ENCODE assay signal across 20 cellular contexts in genomic region chr1:225613006-225613405, GRCh38. TPM values are rescaled to one million over a fixed set of nuclear protein-coding genes. Genes with fewer than 3 reads are reported as not detected.
DNase-seq lines count a peak whose midpoint lies in the region; ATAC-seq and TF ChIP-seq lines count a peak whose summit lies in the region.
"Had no signal": no experiment of that assay in that cellular context is flagged by ENCODE, and none has a peak within 500 bp of the region (broad histone marks: within the 10 kb centered on the region; RNA-seq: fewer than 3 reads in every experiment).

No MANE protein-coding gene starts in this region.

- H3K36me3 ChIP-seq in SK-N-SH (replicated peaks in 1 of 2; ENCODE audit: control insufficient read depth in 1 of 2, insufficient read depth in 2 of 2, low read length in 1 of 2) (peaks cover 0 to 8% of the 10 kb centered on the region in 2 experiments), ascending aorta (no peaks in the 10 kb centered on the region), tibial artery (no peaks in the 10 kb centered on the region), body of pancreas (replicated peaks in 1 of 2; ENCODE audit: insufficient read depth in 1 of 2, low read depth in 2 of 2) (no peaks in the 10 kb centered on the region)
- H3K36me3 ChIP-seq: tibial nerve had no signal

- H3K9me2 ChIP-seq in SK-N-SH, result no peaks in the 10 kb centered on the region

- peak overlapping the region in 1 of 2 experiments; percentile 34; a peak in 2 of 4 replicates for H3K27ac ChIP-seq in SK-N-SH (ENCODE audit: low read depth in 2 of 2, low read length in 1 of 2)
- H3K27ac ChIP-seq in ascending aorta, result peak overlapping the region; percentile 6 to 63
- H3K27ac ChIP-seq in tibial artery, result peak overlapping the region; percentile 57 to 60
- peak overlapping the region in 2 of 4 donors; percentile 16 to 19 for H3K27ac ChIP-seq in body of pancreas
- H3K27ac ChIP-seq: BLaER1, HL-60 had no signal

- no peaks in the 10 kb centered on the region for H3K27me3 Mint-ChIP-seq in mesothelial cell of epicardium (ENCODE audit: low read depth)

- CTCF ChIA-PET in SK-N-SH (lab: Yijun Ruan, JAX), result interaction anchor here (1.0 to 2.3 kb wide), 2 partner anchors 14 to 159 kb away, joined by 4 to 8 read pairs; no protein-coding TSS in a partner anchor

- no peak overlapping the region for H3K4me2 ChIP-seq in SK-N-SH
- H3K4me2 ChIP-seq: BLaER1 had no signal

- no peaks in the 10 kb centered on the region for H3K9me3 ChIP-seq in SK-N-SH
- no peaks in the 10 kb centered on the region for H3K9me3 ChIP-seq in ascending aorta
- H3K9me3 ChIP-seq in tibial artery, result no peaks in the 10 kb centered on the region
- H3K9me3 ChIP-seq in body of pancreas, result no peaks in the 10 kb centered on the region
- H3K9me3 ChIP-seq: tibial nerve had no signal

- peaks cover 10% of the 10 kb centered on the region for H3K36me3 Mint-ChIP-seq in mesothelial cell of epicardium
- H3K36me3 Mint-ChIP-seq: activated naive CD4-positive, alpha-beta T cell treated with anti-CD3 and anti-CD28 coated beads, Interleukin-2, amount 50 U/mL, for 72 hours had no signal

- no peak for DNase-seq in SK-N-SH
- DNase-seq in ascending aorta (ENCODE audit: low spot score in 2 of 2), result no peak
- no peak for DNase-seq in mesothelial cell of epicardium (ENCODE audit: low spot score in 2 of 2, unreplicated experiment in 2 of 2)
- no peak for DNase-seq in tibial artery
- no peak for DNase-seq in GM13976 (ENCODE audit: low spot score)
- no peak for DNase-seq in body of pancreas
- DNase-seq: cortex of kidney; GDM1; H9; NCI-H187; NCI-H446 treated with DMSO at 0.1 percent for 48 hours; NK-92 treated with Interleukin-12 subunit alpha and Interleukin-12 subunit beta, amount 100 ng/mL, for 24 hours; stimulated activated naive CD4-positive, alpha-beta T cell had no signal

- H3K4me1 ChIP-seq in SK-N-SH (ENCODE audit: control insufficient read depth in 1 of 2, insufficient read depth in 2 of 2, low read depth in 1 of 2, low read length in 1 of 2) (peaks cover 11 to 14% of the 10 kb centered on the region in 2 experiments), ascending aorta (peaks cover 0 to 31% of the 10 kb centered on the region in 2 donors), tibial artery (peaks cover 0 to 75% (median 16%) of the 10 kb centered on the region in 4 donors), body of pancreas (peaks cover 30% of the 10 kb centered on the region)
- H3K4me1 ChIP-seq: BLaER1 had no signal

- POLR2A ChIA-PET in SK-N-SH (lab: Yijun Ruan, JAX), result no interaction called here

- H4K20me1 ChIP-seq in SK-N-SH (ENCODE audit: insufficient read depth), result peaks cover 82% of the 10 kb centered on the region

- no peak overlapping the region for H3K4me3 ChIP-seq in SK-N-SH (ENCODE audit: low read depth in 2 of 2, low read length in 1 of 2)
- H3K4me3 ChIP-seq in ascending aorta, result no peak overlapping the region
- H3K4me3 ChIP-seq in tibial artery, result no peak overlapping the region
- no peak overlapping the region for H3K4me3 ChIP-seq in body of pancreas
- H3K4me3 ChIP-seq: BLaER1, tibial nerve had no signal

- TF ChIP-seq CTCF in SK-N-SH (IDR thresholded peaks at IDR 0.05), result no peak
- TF ChIP-seq CTCF in ascending aorta (IDR thresholded peaks at IDR 0.05), result no peak
- no peak for TF ChIP-seq CTCF in mesothelial cell of epicardium (IDR thresholded peaks at IDR 0.05; ENCODE audit: unreplicated experiment)
- no peak for TF ChIP-seq CTCF in tibial artery (IDR thresholded peaks at IDR 0.05)
- TF ChIP-seq CTCF in GM13976 (IDR thresholded peaks at IDR 0.05; ENCODE audit: borderline replicate concordance, control extremely low read depth, extremely low read depth, insufficient read depth, missing control alignments), result no peak
- TF ChIP-seq CTCF in body of pancreas (IDR thresholded peaks at IDR 0.05), result no peak

- H3K27me3 ChIP-seq in SK-N-SH (ENCODE audit: insufficient read depth) (no peaks in the 10 kb centered on the region), ascending aorta (no peaks in the 10 kb centered on the region), tibial artery (no peaks in the 10 kb centered on the region), body of pancreas (no peaks in the 10 kb centered on the region)
- H3K27me3 ChIP-seq: BLaER1, tibial nerve had no signal

- peak overlapping the region; percentile 74 for H3K27ac Mint-ChIP-seq in mesothelial cell of epicardium
- H3K27ac Mint-ChIP-seq: activated naive CD4-positive, alpha-beta T cell treated with anti-CD3 and anti-CD28 coated beads, Interleukin-2, amount 50 U/mL, for 72 hours; activated T-helper 1 cell treated with anti-CD3 and anti-CD28 coated beads, Interleukin-12 subunit alpha, Interleukin-12 subunit beta, Interleukin-2, Interleukin-4 antibody, amounts not matched to agents 30 ng/mL and 10 ng/mL and 1 ng/mL, durations not matched to agents 14 hours and 24 hours and 36 hours had no signal

- TF ChIP-seq RAD21 in SK-N-SH (IDR thresholded peaks at IDR 0.05; ENCODE audit: low read length), result no peak

- H3K9ac ChIP-seq in SK-N-SH, result no peak overlapping the region
- H3K9ac ChIP-seq: BLaER1 had no signal

- intact Hi-C loops in ascending aorta (cut with DNase I), result no loop called here
- intact Hi-C loops in tibial artery (cut with DNase I; ENCODE audit: low total_unique reads), result no loop called here
- intact Hi-C loops in body of pancreas (cut with DNase I), result no loop called here

- no peak for TF ChIP-seq POLR2A in body of pancreas (IDR thresholded peaks at IDR 0.05)

- peaks cover 100% of the 10 kb centered on the region for H3K79me2 ChIP-seq in SK-N-SH (ENCODE audit: insufficient read depth)

- ATAC-seq in SK-N-SH treated with all-trans-retinoic acid at 6 μM for 48 hours (peak; percentile 8; the same call in 1 of the 3 replicates), body of pancreas (no peak), GM19351 (IDR thresholded peaks at IDR 0.05; ENCODE audit: unreplicated experiment) (no peak)
- ATAC-seq: activated naive CD4-positive, alpha-beta T cell treated with anti-CD3 and anti-CD28 coated beads, Interleukin-2, amount 50 U/mL, for 72 hours had no signal

- H3K9me3 Mint-ChIP-seq in mesothelial cell of epicardium, result no peaks in the 10 kb centered on the region
- H3K9me3 Mint-ChIP-seq: activated naive CD4-positive, alpha-beta T cell treated with anti-CD3 and anti-CD28 coated beads, Interleukin-2, amount 50 U/mL, for 72 hours; activated T-helper 1 cell treated with anti-CD3 and anti-CD28 coated beads, Interleukin-12 subunit alpha, Interleukin-12 subunit beta, Interleukin-2, Interleukin-4 antibody, amounts not matched to agents 30 ng/mL and 10 ng/mL and 1 ng/mL, durations not matched to agents 14 hours and 24 hours and 36 hours had no signal

- H3F3A ChIP-seq in SK-N-SH (replicated peaks; ENCODE audit: insufficient read depth), result peaks cover 48% of the 10 kb centered on the region

- in situ Hi-C loops in GM13976 (cut with MboI; ENCODE audit: low sequenced_read_pairs, unreplicated experiment), result no loop called here

- no peak overlapping the region for H3K4me3 Mint-ChIP-seq in mesothelial cell of epicardium
- H3K4me3 Mint-ChIP-seq: activated T-helper 1 cell treated with anti-CD3 and anti-CD28 coated beads, Interleukin-12 subunit alpha, Interleukin-12 subunit beta, Interleukin-2, Interleukin-4 antibody, amounts not matched to agents 30 ng/mL and 10 ng/mL and 1 ng/mL, durations not matched to agents 14 hours and 24 hours and 36 hours; H9 had no signal

- no peak for TF ChIP-seq EP300 in SK-N-SH (IDR thresholded peaks at IDR 0.05; ENCODE audit: borderline replicate concordance in 1 of 2, low read depth in 1 of 2, low read length in 1 of 2)

- 82% methylated on average over 3 of the region's 3 CpGs for WGBS in SK-N-SH (ENCODE audit: low lambda C conversion rate)
- 74 to 87% methylated on average over 3 of the region's 3 CpGs for WGBS in body of pancreas, 2 donors

- peaks cover 34% of the 10 kb centered on the region for H3K4me1 Mint-ChIP-seq in mesothelial cell of epicardium

- H2AFZ ChIP-seq in SK-N-SH (ENCODE audit: low read depth), result no peak overlapping the region

TF ChIP-seq in SK-N-SH treated with all-trans-retinoic acid at 6 μM for 48 hours, 23 proteins besides CTCF, POLR2A, EP300 and RAD21 (continues in another document):
- TF ChIP-seq ZNF565 (CRISPR knock-in tag; conservative IDR thresholded peaks at IDR 0.05; ENCODE audit: low read depth) (no peak), ISL1 (CRISPR knock-in tag; IDR thresholded peaks at IDR 0.05) (no peak), CSDC2 (CRISPR knock-in tag; IDR thresholded peaks at IDR 0.05) (no peak), ZFP3 (CRISPR knock-in tag; IDR thresholded peaks at IDR 0.05) (no peak), RARB (CRISPR knock-in tag; IDR thresholded peaks at IDR 0.05) (no peak), BACH2 (CRISPR knock-in tag; IDR thresholded peaks at IDR 0.05; ENCODE audit: borderline replicate concordance) (no peak)

TF ChIP-seq in SK-N-SH, 30 proteins besides CTCF, POLR2A, EP300 and RAD21 (continues in another document):
- TF ChIP-seq CHD2 (IDR thresholded peaks at IDR 0.05; ENCODE audit: low read length, partially characterized antibody) (no peak), RXRA (IDR thresholded peaks at IDR 0.05; ENCODE audit: borderline replicate concordance, low read depth) (no peak), GATA2 (CRISPR knock-in tag; IDR thresholded peaks at IDR 0.05) (no peak), FOXJ3 (CRISPR knock-in tag; IDR thresholded peaks at IDR 0.05) (no peak), TCF12 (IDR thresholded peaks at IDR 0.05) (no peak), POLR2AphosphoS5 (IDR thresholded peaks at IDR 0.05; ENCODE audit: low read depth, low read length) (no peak), EZH2phosphoT487 (IDR thresholded peaks at IDR 0.05; ENCODE audit: borderline replicate concordance, low read depth) (no peak), ZBTB33 (IDR thresholded peaks at IDR 0.05; ENCODE audit: borderline replicate concordance, low read depth) (no peak), RCOR1 (IDR thresholded peaks at IDR 0.05; ENCODE audit: low read length) (no peak)

RNA-seq across cellular contexts. Expression of gene ENAH, which starts 39.9 kb away (rescaled TPM):
- 48.9 and 72.0 TPM in 2 replicates for polyA plus RNA-seq in SK-N-SH (2012; rRNA removed)
- 79.6 and 101 TPM in 2 replicates for polyA plus RNA-seq in SK-N-SH (2012; cell fraction: cytosol; rRNA removed)
- 19.8 and 65.1 TPM in 2 replicates for polyA plus RNA-seq in SK-N-SH (2012; cell fraction: nucleus; rRNA removed)
- 103 TPM for total RNA-seq in ascending aorta
- 137 to 144 TPM (median 140 TPM) in 3 replicates for total RNA-seq in mesothelial cell of epicardium
- 10 to 100 TPM; 21.1 to 28.8 TPM for total RNA-seq in body of pancreas
